1 cellular context compared by ENCODE assay signal in the genomic region with DNA sequence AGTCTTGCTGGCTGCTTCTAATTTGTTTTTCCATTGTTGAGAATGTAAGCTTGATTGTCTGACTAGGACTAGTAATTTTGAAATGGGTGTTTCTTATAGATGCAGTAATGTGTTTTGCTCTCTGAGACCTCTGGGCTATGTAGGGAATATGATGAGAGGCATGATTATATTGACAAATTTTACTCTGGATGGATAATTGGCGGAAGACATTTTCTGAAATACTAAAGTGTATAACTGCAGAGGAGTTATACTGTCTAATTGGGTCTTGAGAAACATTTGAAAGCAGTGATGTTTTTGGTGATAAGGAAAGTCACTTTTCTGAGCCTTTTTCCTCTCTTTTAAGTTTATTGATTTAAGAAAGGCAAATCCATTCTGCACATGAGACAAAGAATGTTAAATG.
TF ChIP-seq lines count a peak whose summit lies in the region.

No MANE protein-coding gene starts in this region.

TF ChIP-seq in GM12878, 131 proteins besides CTCF, POLR2A, EP300 and RAD21 (continued from another document):
- TF ChIP-seq IRF4 (IDR thresholded peaks at IDR 0.05; ENCODE audit: low read depth, low read length) (no peak), CHD4 (IDR thresholded peaks at IDR 0.05) (no peak), MYB (IDR thresholded peaks at IDR 0.05; ENCODE audit: borderline replicate concordance, low read depth, low read length) (no peak), ZNF274 (IDR thresholded peaks at IDR 0.05; ENCODE audit: insufficient read depth, insufficient read length) (no peak), ZZZ3 (IDR thresholded peaks at IDR 0.05; ENCODE audit: control insufficient read depth, insufficient read length, low read depth) (no peak), RCOR1 (conservative IDR thresholded peaks at IDR 0.05; ENCODE audit: low read depth, low read length) (no peak), SREBF2 (IDR thresholded peaks at IDR 0.05; ENCODE audit: low read length) (no peak), HDAC6 (IDR thresholded peaks at IDR 0.05; ENCODE audit: unreplicated experiment) (no peak), NFXL1 (IDR thresholded peaks at IDR 0.05; ENCODE audit: borderline replicate concordance) (no peak)
- TF ChIP-seq, protein P1, sequence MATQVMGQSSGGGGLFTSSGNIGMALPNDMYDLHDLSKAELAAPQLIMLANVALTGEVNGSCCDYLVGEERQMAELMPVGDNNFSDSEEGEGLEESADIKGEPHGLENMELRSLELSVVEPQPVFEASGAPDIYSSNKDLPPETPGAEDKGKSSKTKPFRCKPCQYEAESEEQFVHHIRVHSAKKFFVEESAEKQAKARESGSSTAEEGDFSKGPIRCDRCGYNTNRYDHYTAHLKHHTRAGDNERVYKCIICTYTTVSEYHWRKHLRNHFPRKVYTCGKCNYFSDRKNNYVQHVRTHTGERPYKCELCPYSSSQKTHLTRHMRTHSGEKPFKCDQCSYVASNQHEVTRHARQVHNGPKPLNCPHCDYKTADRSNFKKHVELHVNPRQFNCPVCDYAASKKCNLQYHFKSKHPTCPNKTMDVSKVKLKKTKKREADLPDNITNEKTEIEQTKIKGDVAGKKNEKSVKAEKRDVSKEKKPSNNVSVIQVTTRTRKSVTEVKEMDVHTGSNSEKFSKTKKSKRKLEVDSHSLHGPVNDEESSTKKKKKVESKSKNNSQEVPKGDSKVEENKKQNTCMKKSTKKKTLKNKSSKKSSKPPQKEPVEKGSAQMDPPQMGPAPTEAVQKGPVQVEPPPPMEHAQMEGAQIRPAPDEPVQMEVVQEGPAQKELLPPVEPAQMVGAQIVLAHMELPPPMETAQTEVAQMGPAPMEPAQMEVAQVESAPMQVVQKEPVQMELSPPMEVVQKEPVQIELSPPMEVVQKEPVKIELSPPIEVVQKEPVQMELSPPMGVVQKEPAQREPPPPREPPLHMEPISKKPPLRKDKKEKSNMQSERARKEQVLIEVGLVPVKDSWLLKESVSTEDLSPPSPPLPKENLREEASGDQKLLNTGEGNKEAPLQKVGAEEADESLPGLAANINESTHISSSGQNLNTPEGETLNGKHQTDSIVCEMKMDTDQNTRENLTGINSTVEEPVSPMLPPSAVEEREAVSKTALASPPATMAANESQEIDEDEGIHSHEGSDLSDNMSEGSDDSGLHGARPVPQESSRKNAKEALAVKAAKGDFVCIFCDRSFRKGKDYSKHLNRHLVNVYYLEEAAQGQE (IDR thresholded peaks at IDR 0.05; ENCODE audit: low read depth, low read length), result no peak
- TF ChIP-seq, protein P2, sequence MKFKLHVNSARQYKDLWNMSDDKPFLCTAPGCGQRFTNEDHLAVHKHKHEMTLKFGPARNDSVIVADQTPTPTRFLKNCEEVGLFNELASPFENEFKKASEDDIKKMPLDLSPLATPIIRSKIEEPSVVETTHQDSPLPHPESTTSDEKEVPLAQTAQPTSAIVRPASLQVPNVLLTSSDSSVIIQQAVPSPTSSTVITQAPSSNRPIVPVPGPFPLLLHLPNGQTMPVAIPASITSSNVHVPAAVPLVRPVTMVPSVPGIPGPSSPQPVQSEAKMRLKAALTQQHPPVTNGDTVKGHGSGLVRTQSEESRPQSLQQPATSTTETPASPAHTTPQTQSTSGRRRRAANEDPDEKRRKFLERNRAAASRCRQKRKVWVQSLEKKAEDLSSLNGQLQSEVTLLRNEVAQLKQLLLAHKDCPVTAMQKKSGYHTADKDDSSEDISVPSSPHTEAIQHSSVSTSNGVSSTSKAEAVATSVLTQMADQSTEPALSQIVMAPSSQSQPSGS (IDR thresholded peaks at IDR 0.05; ENCODE audit: low read length), result no peak
